ENCODE assay signal across 1 cellular context in the genomic region with DNA sequence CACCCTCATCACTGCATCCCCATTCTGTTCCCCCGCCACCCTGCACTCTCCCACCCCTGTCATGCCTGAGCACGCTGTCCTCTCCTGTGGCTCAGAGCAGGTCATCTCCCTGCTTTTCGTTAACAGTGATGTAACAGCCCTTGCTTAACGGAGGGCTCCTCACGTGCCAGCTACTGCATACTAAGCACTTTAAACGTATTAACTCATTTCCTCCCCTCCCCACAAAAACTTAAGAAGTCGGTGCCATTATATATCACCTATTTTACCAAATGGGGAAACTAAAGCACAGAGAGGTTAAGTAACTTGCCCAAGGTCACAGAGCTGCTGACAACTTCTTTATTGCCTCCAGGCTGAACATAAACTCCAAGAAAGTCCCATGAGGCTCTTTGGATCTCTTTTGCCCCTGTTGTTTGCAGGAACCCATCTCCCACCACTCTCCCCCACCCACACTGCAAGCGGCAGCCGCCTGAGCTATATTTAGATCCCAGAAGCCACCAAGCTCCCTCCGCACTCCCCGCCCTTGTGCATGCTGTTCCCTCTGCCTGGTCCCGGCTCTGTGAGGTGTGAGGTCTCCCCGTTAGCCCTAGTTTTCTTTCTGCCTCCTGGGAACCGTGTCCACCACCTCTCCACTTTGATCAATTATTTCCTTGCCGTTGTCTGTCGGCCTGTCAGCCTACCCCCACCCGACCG.
TF ChIP-seq lines count a peak whose summit lies in the region.

No MANE protein-coding gene starts in this region.

TF ChIP-seq in IMR-90, 13 proteins besides CTCF, POLR2A, EP300 and RAD21:
- TF ChIP-seq BHLHE40 (IDR thresholded peaks at IDR 0.05; ENCODE audit: low read depth, low read length) (peak; percentile 71; the same call in 1 of the 2 replicates), RFX5 (IDR thresholded peaks at IDR 0.05; ENCODE audit: low read depth, low read length) (no peak)
